ENCODE assay signal across 1 cellular context in genomic region chr6:42547407-42548329, GRCh38.
TF ChIP-seq lines count a peak whose summit lies in the region.

No MANE protein-coding gene starts in this region.

TF ChIP-seq in SK-N-SH treated with all-trans-retinoic acid at 6 μM for 48 hours, 23 proteins besides CTCF, POLR2A, EP300 and RAD21 (continued from another document):
- no peak for TF ChIP-seq TSHZ2 (CRISPR knock-in tag; IDR thresholded peaks at IDR 0.05)
